ENCODE assay signal across 11 cellular contexts in the genomic region with DNA sequence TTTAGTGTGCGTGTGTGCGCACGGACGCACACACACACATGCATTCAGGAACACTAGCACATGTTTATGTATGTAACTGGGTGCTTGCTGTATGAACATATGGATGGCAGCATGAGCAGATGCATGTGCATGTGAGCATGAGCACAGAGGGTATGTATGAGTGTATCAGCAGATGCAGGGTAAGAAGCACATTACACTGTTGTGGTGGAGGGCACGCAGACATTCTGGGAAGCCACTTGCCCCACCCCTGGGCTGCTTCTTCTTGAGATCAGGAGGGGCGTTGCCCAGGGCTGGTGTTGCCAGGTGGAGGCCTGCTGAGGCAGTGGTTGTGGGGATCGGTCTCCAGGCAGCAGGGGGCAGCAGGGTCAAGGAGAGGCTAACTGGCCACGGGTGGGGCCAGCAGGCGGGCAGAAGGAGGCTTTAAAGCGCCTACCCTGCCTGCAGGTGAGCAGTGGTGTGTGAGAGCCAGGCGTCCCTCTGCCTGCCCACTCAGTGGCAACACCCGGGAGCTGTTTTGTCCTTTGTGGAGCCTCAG. TPM values are rescaled to one million over a fixed set of nuclear protein-coding genes. Genes with fewer than 3 reads are reported as not detected.
DNase-seq lines count a peak whose midpoint lies in the region; ATAC-seq, FAIRE-seq and TF ChIP-seq lines count a peak whose summit lies in the region.
"Had no signal": no experiment of that assay in that cellular context is flagged by ENCODE, and none has a peak within 500 bp of the region (broad histone marks: within the 10 kb centered on the region; RNA-seq: fewer than 3 reads in every experiment).

No MANE protein-coding gene starts in this region.

- no peaks in the 10 kb centered on the region for H3K36me3 ChIP-seq in mucosa of descending colon (ENCODE audit: low read depth)
- H3K36me3 ChIP-seq in testis (ENCODE audit: low read depth, missing control alignments), result no peaks in the 10 kb centered on the region

- H3K9me3 ChIP-seq in mucosa of descending colon (no peaks in the 10 kb centered on the region), testis (no peaks in the 10 kb centered on the region)

- H3K27ac Mint-ChIP-seq in activated naive CD8-positive, alpha-beta T cell treated with anti-CD3 and anti-CD28 coated beads for 36 hours, result no peak overlapping the region
- H3K27ac Mint-ChIP-seq: memory B cell had no signal

- H3K4me1 ChIP-seq in mucosa of descending colon (ENCODE audit: low read depth), result peaks cover 14% of the 10 kb centered on the region
- peaks cover 12% of the 10 kb centered on the region for H3K4me1 ChIP-seq in testis

- peak; percentile 75 for ATAC-seq in mucosa of descending colon
- ATAC-seq in HG03565 (IDR thresholded peaks at IDR 0.05; ENCODE audit: unreplicated experiment), result no peak

- no peak for FAIRE-seq in frontal cortex (lab: Jason Lieb, UNC)
- FAIRE-seq: astrocyte had no signal

- H3K27me3 Mint-ChIP-seq in activated naive CD8-positive, alpha-beta T cell treated with anti-CD3 and anti-CD28 coated beads for 36 hours, result no peaks in the 10 kb centered on the region
- H3K27me3 Mint-ChIP-seq: memory B cell had no signal

- no peaks in the 10 kb centered on the region for H3K27me3 ChIP-seq in testis

- no peaks in the 10 kb centered on the region for H3K36me3 Mint-ChIP-seq in activated naive CD8-positive, alpha-beta T cell treated with anti-CD3 and anti-CD28 coated beads for 36 hours
- H3K36me3 Mint-ChIP-seq: memory B cell had no signal

- no peak for TF ChIP-seq POLR2A in testis (IDR thresholded peaks at IDR 0.05)

- TF ChIP-seq CTCF in GM10266 (IDR thresholded peaks at IDR 0.05; ENCODE audit: control insufficient read depth, insufficient read depth, low read depth, missing control alignments) (peak; percentile 55), mucosa of descending colon (IDR thresholded peaks at IDR 0.05) (peak; percentile 44), testis (IDR thresholded peaks at IDR 0.05) (no peak)

- no peaks in the 10 kb centered on the region for H3K9me3 Mint-ChIP-seq in activated naive CD8-positive, alpha-beta T cell treated with anti-CD3 and anti-CD28 coated beads for 36 hours
- H3K9me3 Mint-ChIP-seq: memory B cell had no signal

- no peak overlapping the region for H3K27ac ChIP-seq in testis

- WGBS in testis, 2 donors, result 60 to 62% methylated on average over 10 to 12 of the region's 12 CpGs

- H3K4me3 Mint-ChIP-seq in activated naive CD8-positive, alpha-beta T cell treated with anti-CD3 and anti-CD28 coated beads for 36 hours, result no peak overlapping the region
- H3K4me3 Mint-ChIP-seq: memory B cell had no signal

- peaks cover 8% of the 10 kb centered on the region for H3K4me1 Mint-ChIP-seq in activated naive CD8-positive, alpha-beta T cell treated with anti-CD3 and anti-CD28 coated beads for 36 hours

- H3K4me3 ChIP-seq in mucosa of descending colon, result peak overlapping the region; percentile 17
- no peak overlapping the region for H3K4me3 ChIP-seq in testis

- intact Hi-C loops in mucosa of descending colon (cut with DNase I, micrococcal nuclease) (loop anchor here in 1 of 2 donors (5.0 kb wide), 1 partner anchor 143 kb away; no protein-coding TSS in a partner anchor), testis (cut with DNase I; ENCODE audit: low total_unique reads) (loop anchor here (2.0 kb wide), 1 partner anchor 143 kb away; no protein-coding TSS in a partner anchor)

- no peak for DNase-seq in GM10266 (ENCODE audit: extremely low spot score)
- peak; percentile 68 for DNase-seq in NCI-H146 (lab: John Stamatoyannopoulos, UW)
- DNase-seq in activated naive CD8-positive, alpha-beta T cell treated with anti-CD3 and anti-CD28 coated beads for 36 hours, result peak; percentile 12
- peak; percentile 92 to 95 (median 93) for DNase-seq in mucosa of descending colon
- DNase-seq in testis, result no peak
- DNase-seq in frontal cortex (ENCODE audit: low spot score in 2 of 2), result no peak
- no peak for DNase-seq in stimulated activated CD4-positive, alpha-beta T cell treated with anti-CD3 and anti-CD28 coated beads, Interleukin-2, amount 100 ng/mL, for 48 hours

RNA-seq across cellular contexts. Expression of gene P3R3URF, which starts 3.9 kb away (rescaled TPM):
- total RNA-seq in activated naive CD8-positive, alpha-beta T cell treated with anti-CD3 and anti-CD28 coated beads for 36 hours, result not detected
- total RNA-seq in mucosa of descending colon, result not detected
- 10 to 100 TPM; 35.0 to 69.1 TPM for total RNA-seq in testis
- 123 TPM for polyA plus RNA-seq in testis (ENCODE audit: insufficient read depth, low read depth, low replicate concordance)
- total RNA-seq in frontal cortex, result not detected
- total RNA-seq: astrocyte, RPMI7951 had no signal

RNA-seq across cellular contexts. Expression of gene TSPAN1, which starts 5.3 kb away (rescaled TPM):
- under 1 TPM in 1 of 2 experiments, not detected in 1; 0.28 TPM for total RNA-seq in activated naive CD8-positive, alpha-beta T cell treated with anti-CD3 and anti-CD28 coated beads for 36 hours
- total RNA-seq in mucosa of descending colon (1,000 to 10,000 TPM in 2 of 3 donors, 100 to 1,000 TPM in 1; 723 to 1,819 (median 1,586) TPM), testis (10 to 100 TPM; 14.6 to 34.7 TPM), frontal cortex (0.82 TPM)
- polyA plus RNA-seq in testis (ENCODE audit: insufficient read depth, low read depth, low replicate concordance), result 55.0 TPM

RNA-seq across cellular contexts. Expression of gene POMGNT1, which starts 18.1 kb away (rescaled TPM):
- 10 to 100 TPM; 34.3 to 38.8 TPM for total RNA-seq in activated naive CD8-positive, alpha-beta T cell treated with anti-CD3 and anti-CD28 coated beads for 36 hours
- total RNA-seq in mucosa of descending colon (10 to 100 TPM; 23.8 to 39.0 (median 38.4) TPM), testis (100 to 1,000 TPM; 112 to 133 TPM), frontal cortex (40.4 TPM)
- 84.9 TPM for polyA plus RNA-seq in testis (ENCODE audit: insufficient read depth, low read depth, low replicate concordance)

RNA-seq across cellular contexts. Expression of gene LURAP1, which starts 23.0 kb away (rescaled TPM):
- not detected for total RNA-seq in activated naive CD8-positive, alpha-beta T cell treated with anti-CD3 and anti-CD28 coated beads for 36 hours
- total RNA-seq in mucosa of descending colon (1 to 10 TPM in 2 of 3 donors, under 1 TPM in 1; 0.63 to 5.9 (median 1.6) TPM), testis (10 to 100 TPM in 1 of 2 donors, 1 to 10 TPM in 1; 7.1 to 15.6 TPM), frontal cortex (2.4 TPM)
- polyA plus RNA-seq in testis (ENCODE audit: insufficient read depth, low read depth, low replicate concordance), result 22.3 TPM

RNA-seq across cellular contexts. Expression of gene PIK3R3, which starts 47.7 kb away (rescaled TPM):
- 1 to 10 TPM; 1.1 to 1.8 TPM for total RNA-seq in activated naive CD8-positive, alpha-beta T cell treated with anti-CD3 and anti-CD28 coated beads for 36 hours
- total RNA-seq in mucosa of descending colon (10 to 100 TPM in 2 of 3 donors, 1 to 10 TPM in 1; 5.9 to 15.6 (median 10.6) TPM), testis (10 to 100 TPM; 40.8 to 46.1 TPM), frontal cortex (33.4 TPM)
- polyA plus RNA-seq in testis (ENCODE audit: insufficient read depth, low read depth, low replicate concordance), result 56.8 TPM

Comparison
In these comparisons a context has a peak if more than half of its experiments do, and no peak if none do; other contexts are left out.
1. DNase-seq: peak in NCI-H146 (single experiment), activated naive CD8-positive, alpha-beta T cell treated with anti-CD3 and anti-CD28 coated beads for 36 hours (single experiment) and mucosa of descending colon (3 of 3); none in GM10266 (single experiment), testis (single experiment), frontal cortex (0 of 2) and stimulated activated CD4-positive, alpha-beta T cell treated with anti-CD3 and anti-CD28 coated beads, Interleukin-2, amount 100 ng/mL, for 48 hours (0 of 2).
2. CTCF ChIP-seq: peak in GM10266 (single experiment) and mucosa of descending colon (single experiment); none in testis (0 of 3).
3. RNA of gene P3R3URF, which starts 3.9 kb away (total RNA-seq): 35.0 to 69.1 TPM in testis; not detected in activated naive CD8-positive, alpha-beta T cell treated with anti-CD3 and anti-CD28 coated beads for 36 hours, not detected in mucosa of descending colon and not detected in frontal cortex (single experiment); every median in the first group is over 10 times any median in the second.
4. RNA of gene TSPAN1, which starts 5.3 kb away (total RNA-seq): 723 to 1,819 TPM in mucosa of descending colon; 14.6 to 34.7 TPM in testis, 0.82 TPM in frontal cortex (single experiment) and 0.28 TPM in activated naive CD8-positive, alpha-beta T cell treated with anti-CD3 and anti-CD28 coated beads for 36 hours; every median in the first group is over 10 times any median in the second.